ENCODE assay signal across 10 cellular contexts in the genomic region with DNA sequence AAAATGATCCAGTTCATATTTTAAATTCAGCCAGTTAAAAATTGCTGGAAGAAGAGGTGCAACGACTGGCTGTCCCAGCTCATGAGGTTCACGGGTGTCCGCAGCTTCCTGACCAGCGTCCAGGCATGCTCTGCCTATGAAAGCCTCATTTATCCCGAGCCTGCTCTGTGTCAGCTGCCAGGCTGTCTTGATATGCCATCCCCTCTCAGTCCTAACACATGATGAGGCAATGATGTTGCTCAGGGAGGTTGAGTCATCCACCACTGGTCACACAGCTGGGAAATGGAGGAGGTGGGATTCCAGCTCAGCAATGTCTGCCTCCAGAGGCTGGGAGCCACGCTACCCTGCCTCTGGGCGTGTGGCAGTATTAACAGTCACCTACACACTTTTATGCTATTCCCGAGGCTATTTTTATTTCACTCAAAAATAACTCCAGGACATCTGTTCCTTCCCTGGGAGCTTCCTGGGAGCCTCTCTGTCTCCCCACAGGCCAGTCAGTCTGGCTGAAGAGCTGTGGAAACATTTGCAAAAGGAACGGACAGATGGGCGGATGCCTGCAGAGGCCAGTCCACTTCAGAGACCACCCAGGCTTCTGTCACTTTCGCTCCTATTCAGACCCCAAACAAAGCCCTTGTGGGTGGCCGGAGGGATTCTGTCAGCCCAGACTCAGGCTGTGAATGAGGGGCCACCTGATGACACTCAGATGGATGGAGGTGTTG. TPM values are rescaled to one million over a fixed set of nuclear protein-coding genes. Genes with fewer than 3 reads are reported as not detected.
DNase-seq lines count a peak whose midpoint lies in the region; ATAC-seq and TF ChIP-seq lines count a peak whose summit lies in the region.
"Had no signal": no experiment of that assay in that cellular context is flagged by ENCODE, and none has a peak within 500 bp of the region (broad histone marks: within the 10 kb centered on the region; RNA-seq: fewer than 3 reads in every experiment).

No MANE protein-coding gene starts in this region.

- H3K4me1 ChIP-seq in heart left ventricle = peaks cover 0 to 21% (median 8%) of the 10 kb centered on the region in 12 donors
- H3K4me1 ChIP-seq in MM.1S (ENCODE audit: low read length) = no peaks in the 10 kb centered on the region
- no peaks in the 10 kb centered on the region for H3K4me1 ChIP-seq in effector memory CD4-positive, alpha-beta T cell (ENCODE audit: control insufficient read depth, insufficient read depth, low read length, poor library complexity, severe bottlenecking)

- H3K36me3 ChIP-seq in heart left ventricle (no peaks in the 10 kb centered on the region), MM.1S (replicated peaks; ENCODE audit: insufficient read depth, low read length) (no peaks in the 10 kb centered on the region)
- no peaks in the 10 kb centered on the region for H3K36me3 ChIP-seq in effector memory CD4-positive, alpha-beta T cell (ENCODE audit: control insufficient read depth, insufficient read depth, low read length)

- WGBS in heart left ventricle, 4 donors = 19 to 29% (median 27%) methylated on average over 12 of the region's 12 CpGs

- no peak overlapping the region for H2AFZ ChIP-seq in MM.1S (ENCODE audit: low read length)

- no peaks in the 10 kb centered on the region for H3F3A ChIP-seq in MM.1S (ENCODE audit: insufficient read depth, low read length)

- no peak overlapping the region for H3K9ac ChIP-seq in MM.1S (ENCODE audit: low read length)

- H3K9me3 ChIP-seq in heart left ventricle (no peaks in the 10 kb centered on the region), MM.1S (replicated peaks; ENCODE audit: insufficient read depth, low read length) (no peaks in the 10 kb centered on the region)
- no peaks in the 10 kb centered on the region for H3K9me3 ChIP-seq in effector memory CD4-positive, alpha-beta T cell (ENCODE audit: control insufficient read depth, low read length)

- TF ChIP-seq CTCF in HFF-Myc (IDR thresholded peaks at IDR 0.05; ENCODE audit: low read depth, low read length, missing control alignments) = no peak
- TF ChIP-seq CTCF in heart left ventricle (IDR thresholded peaks at IDR 0.05) = no peak
- TF ChIP-seq CTCF in MM.1S (IDR thresholded peaks at IDR 0.05; ENCODE audit: low read length) = no peak

- intact Hi-C loops in heart left ventricle (cut with DNase I) = no loop called here

- TF ChIP-seq POLR2A in heart left ventricle (IDR thresholded peaks at IDR 0.05) = no peak

- no peak overlapping the region for H3K4me2 ChIP-seq in MM.1S (ENCODE audit: low read depth, low read length)

- no peak overlapping the region for H3K4me3 ChIP-seq in HFF-Myc (replicated peaks; ENCODE audit: low read depth, low read length)
- H3K4me3 ChIP-seq in heart left ventricle = no peak overlapping the region
- no peak overlapping the region for H3K4me3 ChIP-seq in skeletal muscle cell (ENCODE audit: low read depth, low read length)
- H3K4me3 ChIP-seq in MM.1S (ENCODE audit: low read length) = no peak overlapping the region
- H3K4me3 ChIP-seq in effector memory CD4-positive, alpha-beta T cell (ENCODE audit: insufficient read depth, low read depth, low read length, poor library complexity, severe bottlenecking) = no peak overlapping the region

- no peaks in the 10 kb centered on the region for H3K9me2 ChIP-seq in MM.1S (replicated peaks; ENCODE audit: insufficient read depth, low read length)

- H3K79me2 ChIP-seq in MM.1S (ENCODE audit: low read length) = no peaks in the 10 kb centered on the region

- H3K27me3 ChIP-seq in heart left ventricle (no peaks in the 10 kb centered on the region), MM.1S (replicated peaks; ENCODE audit: insufficient read depth, low read length) (no peaks in the 10 kb centered on the region; the same call in 1 of the 2 replicates)
- H3K27me3 ChIP-seq in effector memory CD4-positive, alpha-beta T cell (replicated peaks; ENCODE audit: control insufficient read depth, insufficient read depth, low read length, poor library complexity, severe bottlenecking) = no peaks in the 10 kb centered on the region

- H3K27ac ChIP-seq in heart left ventricle = peak overlapping the region in 1 of 12 donors; percentile 34
- no peak overlapping the region for H3K27ac ChIP-seq in MM.1S (ENCODE audit: low read length)
- no peak overlapping the region for H3K27ac ChIP-seq in effector memory CD4-positive, alpha-beta T cell (ENCODE audit: insufficient read depth, low read length, poor library complexity, severe bottlenecking)

- ATAC-seq in heart left ventricle = peak; percentile 58 to 80 (median 68)
- ATAC-seq in HG03280 (IDR thresholded peaks at IDR 0.05; ENCODE audit: unreplicated experiment) = no peak
- ATAC-seq: effector memory CD8-positive, alpha-beta T cell had no signal

- DNase-seq in HFF-Myc (ENCODE audit: extremely low read depth, low read depth) (peak; percentile 21), amygdala (lab: John Stamatoyannopoulos, UW) (peak in 49 of 56 donors; percentile 23 to 90 (median 70)), heart left ventricle (peak in 2 of 5 donors; percentile 58 to 62), skeletal muscle cell (ENCODE audit: low read depth) (peak; percentile 32), NCI-H82 (lab: John Stamatoyannopoulos, UW) (no peak), MM.1S (no peak)
- no peak for DNase-seq in effector memory CD4-positive, alpha-beta T cell
- DNase-seq: effector memory CD8-positive, alpha-beta T cell; naive B cell had no signal

- no peaks in the 10 kb centered on the region for H4K20me1 ChIP-seq in MM.1S (ENCODE audit: insufficient read depth, low read length)

RNA-seq across cellular contexts. Expression of a gene that starts 22.6 kb away (rescaled TPM):
- 10 to 100 TPM in 2 of 9 donors, 1 to 10 TPM in 7; 3.7 to 13.7 (median 8.7) TPM for total RNA-seq in heart left ventricle
- 1 to 10 TPM; 1.5 to 3.7 TPM for polyA plus RNA-seq in heart left ventricle

Comparison
In these comparisons a context has a peak if more than half of its experiments do, and no peak if none do; other contexts are left out.
1. DNase-seq: peak in HFF-Myc (single experiment), amygdala (49 of 56) and skeletal muscle cell (single experiment); none in NCI-H82 (single experiment), MM.1S (single experiment) and effector memory CD4-positive, alpha-beta T cell (0 of 3).